1 cellular context compared by ENCODE assay signal in genomic region chr11:66950113-66950535, GRCh38.
TF ChIP-seq lines count a peak whose summit lies in the region.

No MANE protein-coding gene starts in this region.

TF ChIP-seq in K562, 482 proteins besides CTCF, POLR2A, EP300 and RAD21 (continued from another document and continues in another):
- no peak for TF ChIP-seq RNF219 (CRISPR knock-in tag; IDR thresholded peaks at IDR 0.05)
- TF ChIP-seq EZH2 (IDR thresholded peaks at IDR 0.05; ENCODE audit: borderline replicate concordance, low read depth, low read length): no peak
- peak; percentile 92 for TF ChIP-seq MAFG (tag; conservative IDR thresholded peaks at IDR 0.05)
- no peak for TF ChIP-seq TAF7 (tag; IDR thresholded peaks at IDR 0.05)
- peak; percentile 76; the same call in 1 of the 2 replicates for TF ChIP-seq TARDBP (IDR thresholded peaks at IDR 0.05)
- TF ChIP-seq ZBTB33 (CRISPR knock-in tag; IDR thresholded peaks at IDR 0.05): no peak
- no peak for TF ChIP-seq ZFP36 (IDR thresholded peaks at IDR 0.05; ENCODE audit: low read depth, low read length, partially characterized antibody)
- TF ChIP-seq ZNF175 (CRISPR knock-in tag; IDR thresholded peaks at IDR 0.05; ENCODE audit: low read depth): no peak
- no peak for TF ChIP-seq ZNF583 (CRISPR knock-in tag; IDR thresholded peaks at IDR 0.05)
- no peak for TF ChIP-seq IRF2 (CRISPR knock-in tag; IDR thresholded peaks at IDR 0.05)
- no peak for TF ChIP-seq ZHX1 (conservative IDR thresholded peaks at IDR 0.05; ENCODE audit: low read length)
- TF ChIP-seq SLC30A9 (CRISPR knock-in tag; IDR thresholded peaks at IDR 0.05): no peak
- no peak for TF ChIP-seq CBX1 (IDR thresholded peaks at IDR 0.05; ENCODE audit: low read depth)
- TF ChIP-seq ZC3H8 (IDR thresholded peaks at IDR 0.05): no peak
- TF ChIP-seq TRIM24 (IDR thresholded peaks at IDR 0.05): peak in 1 of 2 experiments; percentile 56; a peak in 1 of 4 replicates
- no peak for TF ChIP-seq FUS (optimal IDR thresholded peaks at IDR 0.05; ENCODE audit: low read depth, low read length)
- no peak for TF ChIP-seq NELFE (IDR thresholded peaks at IDR 0.05; ENCODE audit: insufficient read depth, insufficient read length)
- no peak for TF ChIP-seq WHSC1 (IDR thresholded peaks at IDR 0.05; ENCODE audit: low read length)
- peak; percentile 31; the same call in 1 of the 2 replicates for TF ChIP-seq DMBX1 (CRISPR knock-in tag; IDR thresholded peaks at IDR 0.05; ENCODE audit: borderline replicate concordance)
- no peak for TF ChIP-seq SUPT5H (IDR thresholded peaks at IDR 0.05)
- TF ChIP-seq RREB1 (CRISPR knock-in tag; IDR thresholded peaks at IDR 0.05): no peak
- no peak for TF ChIP-seq DNMT1 (IDR thresholded peaks at IDR 0.05)
- TF ChIP-seq ZNF384 (IDR thresholded peaks at IDR 0.05; ENCODE audit: low read depth, low read length): no peak
- no peak for TF ChIP-seq ZNF77 (CRISPR knock-in tag; IDR thresholded peaks at IDR 0.05)
- TF ChIP-seq SNRNP70 (optimal IDR thresholded peaks at IDR 0.05; ENCODE audit: low read depth, low read length): no peak
- no peak for TF ChIP-seq ZNF217 (CRISPR knock-in tag; IDR thresholded peaks at IDR 0.05)
- TF ChIP-seq NRF1 (conservative IDR thresholded peaks at IDR 0.05 in 1 of 2, IDR thresholded peaks at IDR 0.05 in 1 of 2): 0 out of 4 replicates have a peak, but pooled peaks have one; percentile 14 to 19
- TF ChIP-seq CXXC5 (CRISPR knock-in tag; IDR thresholded peaks at IDR 0.05): 0 out of 2 replicates have a peak, but pooled peaks have one; percentile 31
- TF ChIP-seq SMARCA5 (IDR thresholded peaks at IDR 0.05): no peak
- TF ChIP-seq ATF3 (IDR thresholded peaks at IDR 0.05): peak; percentile 97
- TF ChIP-seq ATF3 (CRISPR knock-in tag; conservative IDR thresholded peaks at IDR 0.05): no peak
- TF ChIP-seq TCF7L2 (IDR thresholded peaks at IDR 0.05; ENCODE audit: low read depth, low read length): no peak
- no peak for TF ChIP-seq GTF2E2 (tag; IDR thresholded peaks at IDR 0.05)
- TF ChIP-seq ZNF395 (CRISPR knock-in tag; IDR thresholded peaks at IDR 0.05): no peak
- TF ChIP-seq HINFP (tag; conservative IDR thresholded peaks at IDR 0.05; ENCODE audit: low read depth): 0 out of 2 replicates have a peak, but pooled peaks have one; percentile 9
- TF ChIP-seq MECOM (CRISPR knock-in tag; IDR thresholded peaks at IDR 0.05): no peak
- TF ChIP-seq ZBTB1 (CRISPR knock-in tag; IDR thresholded peaks at IDR 0.05; ENCODE audit: borderline replicate concordance, low read depth): no peak
- TF ChIP-seq ZNF347 (CRISPR knock-in tag; IDR thresholded peaks at IDR 0.05; ENCODE audit: low read depth): no peak
- TF ChIP-seq KDM4B (IDR thresholded peaks at IDR 0.05; ENCODE audit: borderline replicate concordance in 2 of 2, low read depth in 1 of 2): no peak
- TF ChIP-seq MAFK (IDR thresholded peaks at IDR 0.05; ENCODE audit: low read length): peak; percentile 88
- TF ChIP-seq YBX1 (IDR thresholded peaks at IDR 0.05): no peak
- peak; percentile 91 for TF ChIP-seq CREB1 (IDR thresholded peaks at IDR 0.05)
- peak; percentile 89 for TF ChIP-seq CREB1 (CRISPR knock-in tag; IDR thresholded peaks at IDR 0.05)
- no peak for TF ChIP-seq ZNF639 (CRISPR knock-in tag; conservative IDR thresholded peaks at IDR 0.05 in 1 of 2, IDR thresholded peaks at IDR 0.05 in 1 of 2)
- TF ChIP-seq CCAR2 (IDR thresholded peaks at IDR 0.05; ENCODE audit: low read depth, low read length): no peak
- no peak for TF ChIP-seq PHB (CRISPR knock-in tag; IDR thresholded peaks at IDR 0.05)
- TF ChIP-seq ZBTB26 (CRISPR knock-in tag; IDR thresholded peaks at IDR 0.05): no peak
